Comparison of ENCODE assay signal across 8 cellular contexts in the genomic region with DNA sequence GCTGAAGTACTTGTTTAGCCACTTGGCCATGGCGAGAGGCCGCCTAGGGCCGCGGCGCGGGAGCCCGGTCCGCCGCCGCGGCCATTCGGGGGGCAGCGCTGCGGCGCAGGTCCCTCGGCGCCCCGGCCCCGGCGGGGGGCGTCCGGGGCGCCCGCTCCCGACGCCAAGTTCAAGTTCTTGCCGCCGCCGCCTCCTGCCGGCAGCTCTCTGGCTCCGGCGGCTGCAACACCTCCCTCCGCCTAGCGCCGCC. TPM values are rescaled to one million over a fixed set of nuclear protein-coding genes. Genes with fewer than 3 reads are reported as not detected.
DNase-seq lines count a peak whose midpoint lies in the region; ATAC-seq, FAIRE-seq and TF ChIP-seq lines count a peak whose summit lies in the region.

No MANE protein-coding gene starts in this region.

- peak; percentile 63 for TF ChIP-seq CTCF in Panc1 (IDR thresholded peaks at IDR 0.05)

- H3K4me1 ChIP-seq in Panc1 (ENCODE audit: control insufficient read depth, insufficient read depth, low read length) (peaks cover 6% of the 10 kb centered on the region), small intestine (ENCODE audit: control insufficient read depth in 2 of 2, insufficient read depth in 1 of 2, low read depth in 1 of 2, low read length in 1 of 2) (peaks cover 2 to 13% of the 10 kb centered on the region in 2 donors)

- no peak for FAIRE-seq in small intestine (lab: Jason Lieb, UNC)

- no TSS peak for BruUV-seq in Panc1 (replicated peaks; lab: Mats Ljungman, UMichigan)

- ATAC-seq in HG02885 (IDR thresholded peaks at IDR 0.05; ENCODE audit: poor library complexity, unreplicated experiment) = peak; percentile 47
- ATAC-seq in Panc1 = no peak

- H3K27me3 ChIP-seq in Panc1 (ENCODE audit: control insufficient read depth, insufficient read depth, low read length) (no peaks in the 10 kb centered on the region), small intestine (ENCODE audit: control insufficient read depth in 2 of 2, insufficient read depth in 2 of 2, low read length in 2 of 2) (no peaks in the 10 kb centered on the region)

- H3K4me3 ChIP-seq in Panc1 (ENCODE audit: low read depth in 2 of 2, low read length in 2 of 2) (peak overlapping the region; percentile 82 to 93), iPS-11a (ENCODE audit: low read depth, low read length) (peak overlapping the region; percentile 63), small intestine (ENCODE audit: low read depth in 1 of 2, low read length in 2 of 2) (peak overlapping the region; percentile 89 to 93)

- intact Hi-C loops in Panc1 (cut with micrococcal nuclease; ENCODE audit: unreplicated experiment) = loop anchor here (5.0 to 10.0 kb wide), 2 partner anchors 51 to 134 kb away; no protein-coding TSS in a partner anchor

- 0 to 3% (median 0%) methylated on average over 8 to 35 of the region's 35 CpGs for WGBS in small intestine, 3 donors

- in situ Hi-C loops in Panc1 (cut with HindIII; ENCODE audit: low pct_unique_long_range_greater_than_20kb, low sequenced_read_pairs) = no loop called here

- H3K9me3 ChIP-seq in Panc1 (ENCODE audit: control insufficient read depth, insufficient read depth, low read depth, low read length) (no peaks in the 10 kb centered on the region), small intestine (ENCODE audit: control insufficient read depth, low read depth) (no peaks in the 10 kb centered on the region)

- H3K27ac ChIP-seq in Panc1 (ENCODE audit: low read length) = peak overlapping the region; percentile 69; the same call in 1 of the 2 replicates
- peak overlapping the region; percentile 86 to 90 for H3K27ac ChIP-seq in small intestine (ENCODE audit: low read depth in 1 of 2, low read length in 1 of 2)

- H3K36me3 ChIP-seq in Panc1 (ENCODE audit: control insufficient read depth, insufficient read depth, low read length) (peaks cover 5% of the 10 kb centered on the region), small intestine (ENCODE audit: control insufficient read depth in 2 of 2, insufficient read depth in 2 of 2, low read length in 2 of 2) (no peaks in the 10 kb centered on the region)

- DNase-seq in stimulated activated CD4-positive, alpha-beta T cell treated with anti-CD3 and anti-CD28 coated beads, Interleukin-15, amount 100 ng/mL, for 24 hours = peak; percentile 55
- DNase-seq in stimulated activated CD4-positive, alpha-beta T cell treated with anti-CD3 and anti-CD28 coated beads, Interleukin-1b, Interleukin-23, amount 100 ng/mL, for 48 hours = no peak
- DNase-seq in Panc1 (ENCODE audit: low read depth, low spot score) (no peak), astrocyte of the hippocampus (ENCODE audit: low read depth, low spot score) (peak; percentile 84), small intestine (peak; percentile 47), NCI-H526 treated with DMSO at 0.1 percent for 48 hours (lab: John Stamatoyannopoulos, UW) (no peak)

- POLR2A ChIA-PET in Panc1 (lab: Charles Lee) = no interaction called here

- CTCF ChIA-PET in Panc1 (lab: Charles Lee) = no interaction called here

RNA-seq across cellular contexts. Expression of gene SHB, which starts 0.5 kb away (rescaled TPM):
- total RNA-seq in Panc1 (2021; ENCODE audit: unreplicated experiment) = 59.9 TPM
- polyA plus RNA-seq in Panc1 (2012; ENCODE audit: insufficient read length) = 63.1 TPM
- polyA plus RNA-seq in small intestine = 10 to 100 TPM in 1 of 3 donors, 1 to 10 TPM in 2; 8.9 to 18.9 (median 9.2) TPM

Comparison
In these comparisons a context has a peak if more than half of its experiments do, and no peak if none do; other contexts are left out.
1. DNase-seq: peak in stimulated activated CD4-positive, alpha-beta T cell treated with anti-CD3 and anti-CD28 coated beads, Interleukin-15, amount 100 ng/mL, for 24 hours (single experiment), astrocyte of the hippocampus (single experiment) and small intestine (single experiment); none in stimulated activated CD4-positive, alpha-beta T cell treated with anti-CD3 and anti-CD28 coated beads, Interleukin-1b, Interleukin-23, amount 100 ng/mL, for 48 hours (single experiment), Panc1 (single experiment) and NCI-H526 treated with DMSO at 0.1 percent for 48 hours (single experiment).
2. Peak in every context shown above with its lines, with median percentiles within 50 percentile points of each other: H3K4me3 ChIP-seq.